Comparison of ENCODE assay signal across 24 cellular contexts in the genomic region with DNA sequence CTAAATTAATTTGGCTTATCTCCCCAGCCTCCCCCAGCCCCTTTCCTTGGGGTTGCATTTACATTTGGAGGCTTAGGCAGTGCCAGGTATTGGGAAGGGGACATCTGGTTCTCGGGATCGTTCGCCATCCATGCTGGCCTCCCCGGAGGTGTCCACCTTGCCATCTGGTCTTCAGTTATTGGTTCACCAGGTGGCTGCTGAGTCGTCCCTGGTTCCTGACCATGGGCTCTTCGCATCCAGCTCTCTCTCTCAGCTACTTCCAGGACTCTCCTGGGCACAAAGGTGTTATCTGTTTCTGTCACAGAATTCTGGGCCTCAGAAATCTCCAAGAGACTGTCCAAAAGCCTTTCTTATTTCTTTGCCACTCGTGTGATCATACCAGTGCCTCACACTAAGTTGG.
DNase-seq lines count a peak whose midpoint lies in the region; ATAC-seq and TF ChIP-seq lines count a peak whose summit lies in the region.
"Had no signal": no experiment of that assay in that cellular context is flagged by ENCODE, and none has a peak within 500 bp of the region (broad histone marks: within the 10 kb centered on the region; RNA-seq: fewer than 3 reads in every experiment).

No MANE protein-coding gene starts in this region.

- no peaks in the 10 kb centered on the region for H3K36me3 Mint-ChIP-seq in Caco-2 (ENCODE audit: insufficient read depth, unreplicated experiment)
- no peaks in the 10 kb centered on the region for H3K36me3 Mint-ChIP-seq in glutamatergic neuron (ENCODE audit: unreplicated experiment)
- H3K36me3 Mint-ChIP-seq: T-cell had no signal

- H3K79me2 ChIP-seq in PC-3 (ENCODE audit: low read length) = no peaks in the 10 kb centered on the region

- H3K9me2 ChIP-seq in PC-3 (replicated peaks; ENCODE audit: low read length) = no peaks in the 10 kb centered on the region

- H4K20me1 ChIP-seq in PC-3 (ENCODE audit: low read length) = no peaks in the 10 kb centered on the region
- H4K20me1 ChIP-seq: BLaER1 had no signal

- intact Hi-C loops in Caco-2 (cut with micrococcal nuclease; ENCODE audit: unreplicated experiment) (no loop called here), PC-3 (cut with micrococcal nuclease) (no loop called here)

- H3F3A ChIP-seq in PC-3 (ENCODE audit: low read length, unreplicated experiment) = no peaks in the 10 kb centered on the region

- H3K9me3 Mint-ChIP-seq in Caco-2 (ENCODE audit: unreplicated experiment) (no peaks in the 10 kb centered on the region), glutamatergic neuron (ENCODE audit: unreplicated experiment) (peaks cover 2% of the 10 kb centered on the region)
- H3K9me3 Mint-ChIP-seq: CD4-positive, alpha-beta T cell; T-cell had no signal

- no peak overlapping the region for H3K9ac ChIP-seq in PC-3 (ENCODE audit: low read length)
- H3K9ac ChIP-seq: BLaER1 had no signal

- no peaks in the 10 kb centered on the region for H3K9me3 ChIP-seq in Caco-2
- no peaks in the 10 kb centered on the region for H3K9me3 ChIP-seq in PC-3 (ENCODE audit: low read length)
- H3K9me3 ChIP-seq: BLaER1, Peyer's patch, SJCRH30 had no signal

- peak; percentile 38 for DNase-seq in DMS 273 (lab: John Stamatoyannopoulos, UW; ENCODE audit: unreplicated experiment)
- no peak for DNase-seq in DMS 273 treated with DMSO at 0.1 percent for 48 hours (lab: John Stamatoyannopoulos, UW)
- DNase-seq in Caco-2 = no peak
- no peak for DNase-seq in PC-3
- DNase-seq in glutamatergic neuron = no peak
- no peak for DNase-seq in occipital lobe (lab: John Stamatoyannopoulos, UW)
- DNase-seq in SHP77 treated with DMSO at 0.1 percent for 48 hours (lab: John Stamatoyannopoulos, UW) = no peak
- DNase-seq: ACHN; CD4-positive, alpha-beta T cell; GDM1; GOT3; Karpas-422; MV-4-11; NCI-H1436; NCI-H2029; NCI-H446 treated with DMSO at 0.1 percent for 48 hours; NCI-H526 treated with DMSO at 0.1 percent for 48 hours; NK-92 treated with Interleukin-12 subunit alpha and Interleukin-12 subunit beta, amount 100 ng/mL, for 24 hours; Peyer's patch; SJCRH30; T-cell had no signal

- TF ChIP-seq CTCF in Caco-2 (IDR thresholded peaks at IDR 0.05; ENCODE audit: insufficient read depth in 1 of 2, low read depth in 1 of 2, low read length in 1 of 2, severe bottlenecking in 1 of 2, unreplicated experiment in 1 of 2) (no peak), PC-3 (conservative IDR thresholded peaks at IDR 0.05; ENCODE audit: low read depth, low read length) (no peak), glutamatergic neuron (IDR thresholded peaks at IDR 0.05; ENCODE audit: partially characterized antibody, unreplicated experiment) (no peak)

- peak overlapping the region; percentile 86 for H3K4me2 ChIP-seq in PC-3 (ENCODE audit: low read length)
- H3K4me2 ChIP-seq: BLaER1 had no signal

- no peak overlapping the region for H3K27ac ChIP-seq in PC-3 (ENCODE audit: low read length)
- H3K27ac ChIP-seq: 22Rv1, BLaER1, Peyer's patch, SJCRH30 had no signal

- no TSS peak for BruUV-seq in Caco-2 (replicated peaks; lab: Mats Ljungman, UMichigan)
- BruUV-seq in PC-3 (replicated peaks; lab: Mats Ljungman, UMichigan) = no TSS peak

- H2AFZ ChIP-seq in PC-3 (ENCODE audit: low read length) = no peak overlapping the region

- no peaks in the 10 kb centered on the region for H3K27me3 Mint-ChIP-seq in Caco-2 (ENCODE audit: insufficient read depth, unreplicated experiment)
- peaks cover 1% of the 10 kb centered on the region for H3K27me3 Mint-ChIP-seq in glutamatergic neuron (ENCODE audit: unreplicated experiment)
- H3K27me3 Mint-ChIP-seq: CD4-positive, alpha-beta T cell had no signal

- ATAC-seq in PC-3 (no peak), HG02571 (IDR thresholded peaks at IDR 0.05; ENCODE audit: unreplicated experiment) (no peak)
- ATAC-seq: T-cell had no signal

- CTCF ChIA-PET in Caco-2 (lab: Charles Lee) (no interaction called here), PC-3 (lab: Charles Lee) (no interaction called here)

- H3K4me1 Mint-ChIP-seq in Caco-2 (ENCODE audit: low read depth, unreplicated experiment) (peaks cover 19% of the 10 kb centered on the region), glutamatergic neuron (ENCODE audit: low read depth, unreplicated experiment) (peaks cover 34% of the 10 kb centered on the region)
- H3K4me1 Mint-ChIP-seq: T-cell had no signal

- no peaks in the 10 kb centered on the region for H3K36me3 ChIP-seq in Caco-2 (ENCODE audit: control insufficient read depth, insufficient read depth, low read length)
- no peaks in the 10 kb centered on the region for H3K36me3 ChIP-seq in PC-3 (ENCODE audit: low read depth, low read length)
- H3K36me3 ChIP-seq: BLaER1, Peyer's patch, SJCRH30 had no signal

- no peaks in the 10 kb centered on the region for H3K27me3 ChIP-seq in Caco-2 (replicated peaks; ENCODE audit: control insufficient read depth, insufficient read depth, low read length)
- H3K27me3 ChIP-seq in PC-3 (ENCODE audit: low read length) = no peaks in the 10 kb centered on the region
- H3K27me3 ChIP-seq: BLaER1, Peyer's patch, SJCRH30 had no signal

- POLR2A ChIA-PET in Caco-2 (lab: Charles Lee) = no interaction called here
- POLR2A ChIA-PET in PC-3 (lab: Charles Lee; ENCODE audit: unreplicated experiment) = no interaction called here

- H3K27ac Mint-ChIP-seq in Caco-2 (ENCODE audit: unreplicated experiment) = no peak overlapping the region
- peak overlapping the region; percentile 94 for H3K27ac Mint-ChIP-seq in glutamatergic neuron (ENCODE audit: unreplicated experiment)
- H3K27ac Mint-ChIP-seq: CD4-positive, alpha-beta T cell; T-cell had no signal

- H3K4me3 Mint-ChIP-seq in Caco-2 (ENCODE audit: unreplicated experiment) (peak overlapping the region; percentile 67), glutamatergic neuron (ENCODE audit: unreplicated experiment) (peak overlapping the region; percentile 71)
- H3K4me3 Mint-ChIP-seq: CD4-positive, alpha-beta T cell; T-cell had no signal

- H3K4me3 ChIP-seq in Caco-2 (ENCODE audit: low read depth, low read length) (no peak overlapping the region), PC-3 (ENCODE audit: low read length) (no peak overlapping the region)
- H3K4me3 ChIP-seq: BLaER1, Peyer's patch, SJCRH30 had no signal

- H3K4me1 ChIP-seq in Caco-2 (no peaks in the 10 kb centered on the region), PC-3 (ENCODE audit: insufficient read depth, low read length) (peaks cover 31% of the 10 kb centered on the region)
- H3K4me1 ChIP-seq: Peyer's patch, SJCRH30 had no signal
